In genomic region chr5:146906803-146907202, GRCh38 we compare ENCODE assay signal across 18 cellular contexts. TPM values are rescaled to one million over a fixed set of nuclear protein-coding genes. Genes with fewer than 3 reads are reported as not detected.
DNase-seq lines count a peak whose midpoint lies in the region; ATAC-seq and TF ChIP-seq lines count a peak whose summit lies in the region.
"Had no signal": no experiment of that assay in that cellular context is flagged by ENCODE, and none has a peak within 500 bp of the region (broad histone marks: within the 10 kb centered on the region; RNA-seq: fewer than 3 reads in every experiment).

No MANE protein-coding gene starts in this region.

- H3K9me3 Mint-ChIP-seq in endothelial cell (ENCODE audit: unreplicated experiment) (no peaks in the 10 kb centered on the region), osteocyte (ENCODE audit: unreplicated experiment) (no peaks in the 10 kb centered on the region)
- H3K9me3 Mint-ChIP-seq: activated naive CD4-positive, alpha-beta T cell treated with anti-CD3 and anti-CD28 coated beads, Interleukin-2, amount 10 ng/mL, durations not matched to agents 7 days and 5 days had no signal

- H3K9me3 ChIP-seq in smooth muscle cell (replicated peaks; ENCODE audit: low read depth), result no peaks in the 10 kb centered on the region
- H3K9me3 ChIP-seq: HAP-1, heart right ventricle, tibial artery had no signal

- H3K27ac ChIP-seq in smooth muscle cell (ENCODE audit: low read depth), result no peak overlapping the region
- H3K27ac ChIP-seq: heart right ventricle, tibial artery had no signal

- H3K27ac Mint-ChIP-seq in endothelial cell (ENCODE audit: unreplicated experiment) (no peak overlapping the region), osteocyte (ENCODE audit: unreplicated experiment) (no peak overlapping the region)
- H3K27ac Mint-ChIP-seq: activated naive CD4-positive, alpha-beta T cell treated with anti-CD3 and anti-CD28 coated beads, Interleukin-2, amount 10 ng/mL, durations not matched to agents 7 days and 5 days had no signal

- no peak for ATAC-seq in HG03196 (IDR thresholded peaks at IDR 0.05; ENCODE audit: unreplicated experiment)
- ATAC-seq: heart right ventricle, Right ventricle myocardium inferior had no signal

- no peaks in the 10 kb centered on the region for H4K20me1 ChIP-seq in smooth muscle cell (ENCODE audit: low read depth)

- H3K27me3 Mint-ChIP-seq in endothelial cell (ENCODE audit: unreplicated experiment) (no peaks in the 10 kb centered on the region), osteocyte (ENCODE audit: unreplicated experiment) (peaks cover 2% of the 10 kb centered on the region)
- H3K27me3 Mint-ChIP-seq: activated naive CD4-positive, alpha-beta T cell treated with anti-CD3 and anti-CD28 coated beads, Interleukin-2, amount 10 ng/mL, durations not matched to agents 7 days and 5 days had no signal

- H3K36me3 Mint-ChIP-seq in endothelial cell (ENCODE audit: low read depth, unreplicated experiment), result no peaks in the 10 kb centered on the region
- no peaks in the 10 kb centered on the region for H3K36me3 Mint-ChIP-seq in osteocyte (ENCODE audit: unreplicated experiment)
- H3K36me3 Mint-ChIP-seq: activated naive CD4-positive, alpha-beta T cell treated with anti-CD3 and anti-CD28 coated beads, Interleukin-2, amount 10 ng/mL, durations not matched to agents 7 days and 5 days had no signal

- H3K27me3 ChIP-seq in smooth muscle cell (ENCODE audit: low read depth), result no peaks in the 10 kb centered on the region
- H3K27me3 ChIP-seq: tibial artery had no signal

- H3K4me1 Mint-ChIP-seq in endothelial cell (ENCODE audit: unreplicated experiment) (peaks cover 4% of the 10 kb centered on the region), osteocyte (ENCODE audit: unreplicated experiment) (no peaks in the 10 kb centered on the region)

- no peaks in the 10 kb centered on the region for H3K36me3 ChIP-seq in smooth muscle cell (ENCODE audit: low read depth)
- H3K36me3 ChIP-seq: HAP-1, heart right ventricle, tibial artery had no signal

- no peak overlapping the region for H3K4me3 Mint-ChIP-seq in endothelial cell (ENCODE audit: unreplicated experiment)
- no peak overlapping the region for H3K4me3 Mint-ChIP-seq in osteocyte (ENCODE audit: unreplicated experiment)
- H3K4me3 Mint-ChIP-seq: activated naive CD4-positive, alpha-beta T cell treated with anti-CD3 and anti-CD28 coated beads, Interleukin-2, amount 10 ng/mL, durations not matched to agents 7 days and 5 days had no signal

- no peaks in the 10 kb centered on the region for H3K4me1 ChIP-seq in smooth muscle cell (ENCODE audit: low read depth)
- H3K4me1 ChIP-seq: heart right ventricle, tibial artery had no signal

- H3K79me2 ChIP-seq in smooth muscle cell (ENCODE audit: low read depth), result no peaks in the 10 kb centered on the region

- 53% methylated on average over 5 of the region's 5 CpGs for WGBS in smooth muscle cell (ENCODE audit: low lambda C conversion rate)

- peak; percentile 15 for TF ChIP-seq CTCF in NB4 (IDR thresholded peaks at IDR 0.05; ENCODE audit: low read depth, low read length)
- peak; percentile 15 for TF ChIP-seq CTCF in endothelial cell (IDR thresholded peaks at IDR 0.05; ENCODE audit: unreplicated experiment)
- peak; percentile 28 for TF ChIP-seq CTCF in smooth muscle cell (IDR thresholded peaks at IDR 0.05; ENCODE audit: borderline replicate concordance, insufficient read depth, poor library complexity, severe bottlenecking)
- no peak for TF ChIP-seq CTCF in osteocyte (IDR thresholded peaks at IDR 0.05)

- H3K4me3 ChIP-seq in NB4 (ENCODE audit: low read depth, low read length), result no peak overlapping the region
- H3K4me3 ChIP-seq in smooth muscle cell, result no peak overlapping the region
- H3K4me3 ChIP-seq: HAP-1, heart right ventricle, lung, tibial artery had no signal

- no peaks in the 10 kb centered on the region for H3F3A ChIP-seq in smooth muscle cell (ENCODE audit: low read depth)

- no peak for TF ChIP-seq POLR2A in NB4 (IDR thresholded peaks at IDR 0.05; ENCODE audit: extremely low read depth, insufficient read length)

- no peak overlapping the region for H3K9ac ChIP-seq in smooth muscle cell (ENCODE audit: low read depth)

- DNase-seq in NCI-H748 (lab: John Stamatoyannopoulos, UW; ENCODE audit: unreplicated experiment), result peak; percentile 27
- DNase-seq in NCI-H748 treated with DMSO at 0.1 percent for 48 hours (lab: John Stamatoyannopoulos, UW), result no peak
- peak; percentile 9 for DNase-seq in NB4 (ENCODE audit: low read depth)
- peak; percentile 34 for DNase-seq in endothelial cell (ENCODE audit: low spot score)
- no peak for DNase-seq in smooth muscle cell (lab: John Stamatoyannopoulos, UW; ENCODE audit: unreplicated experiment)
- DNase-seq in GOT3 (lab: John Stamatoyannopoulos, UW), result no peak
- DNase-seq in osteocyte (ENCODE audit: extremely low spot score, unreplicated experiment), result no peak
- DNase-seq: activated naive CD4-positive, alpha-beta T cell treated with anti-CD3 and anti-CD28 coated beads, Interleukin-2, amount 10 ng/mL, durations not matched to agents 7 days and 5 days; DMS79; heart right ventricle; NCI-H1092; tibial artery had no signal

- no peak overlapping the region for H2AFZ ChIP-seq in smooth muscle cell (ENCODE audit: low read depth)

- no peak overlapping the region for H3K4me2 ChIP-seq in smooth muscle cell

RNA-seq across cellular contexts. Expression of gene PPP2R2B, which starts 28.2 kb away (rescaled TPM):
- total RNA-seq in endothelial cell (ENCODE audit: unreplicated experiment) (0.59 TPM), smooth muscle cell (2.2 and 4.5 TPM in 2 replicates), osteocyte (not detected in 2 replicates)
- 0.89 and 1.4 TPM in 2 replicates for polyA plus RNA-seq in smooth muscle cell
- total RNA-seq: NCI-H460 had no signal
- polyA plus RNA-seq: AG04450 had no signal

Comparison
In these comparisons a context has a peak if more than half of its experiments do, and no peak if none do; other contexts are left out.
1. DNase-seq: peak in NCI-H748 (single experiment), NB4 (single experiment) and endothelial cell (single experiment); none in NCI-H748 treated with DMSO at 0.1 percent for 48 hours (single experiment), smooth muscle cell (single experiment), GOT3 (single experiment) and osteocyte (single experiment).